10 cellular contexts compared by ENCODE assay signal in genomic region chr9:37593877-37594448, GRCh38. TPM values are rescaled to one million over a fixed set of nuclear protein-coding genes. Genes with fewer than 3 reads are reported as not detected.
A peak's percentile ranks its signal among the peaks of the same experiment; 100 is the strongest.
DNase-seq lines count a peak whose midpoint lies in the region; ATAC-seq, FAIRE-seq and TF ChIP-seq lines count a peak whose summit lies in the region.
"Had no signal": no experiment of that assay in that cellular context is flagged by ENCODE, and none has a peak within 500 bp of the region (broad histone marks: within the 10 kb centered on the region; RNA-seq: fewer than 3 reads in every experiment).

No MANE protein-coding gene starts in this region.

- no peak overlapping the region for H2AFZ ChIP-seq in astrocyte (ENCODE audit: low read depth, low read length)

- H3K9me3 Mint-ChIP-seq in CD4-positive, CD25-positive, alpha-beta regulatory T cell, result no peaks in the 10 kb centered on the region
- H3K9me3 Mint-ChIP-seq in astrocyte (ENCODE audit: unreplicated experiment) (no peaks in the 10 kb centered on the region), nephron (no peaks in the 10 kb centered on the region)

- no peak overlapping the region for H3K27ac ChIP-seq in CD4-positive, CD25-positive, alpha-beta regulatory T cell (ENCODE audit: insufficient read depth, low read length, poor library complexity, severe bottlenecking)
- no peak overlapping the region for H3K27ac ChIP-seq in astrocyte (ENCODE audit: low read depth, low read length)
- no peak overlapping the region for H3K27ac ChIP-seq in esophagus squamous epithelium
- H3K27ac ChIP-seq: adrenal gland had no signal

- TF ChIP-seq CTCF in astrocyte (IDR thresholded peaks at IDR 0.05; ENCODE audit: insufficient read depth, low read depth, low read length) (no peak), nephron (IDR thresholded peaks at IDR 0.05; ENCODE audit: unreplicated experiment in 3 of 3) (no peak), D721Med (IDR thresholded peaks at IDR 0.05; ENCODE audit: insufficient read depth, missing control alignments) (no peak), esophagus squamous epithelium (IDR thresholded peaks at IDR 0.05) (no peak)

- peaks cover 21% of the 10 kb centered on the region for H4K20me1 ChIP-seq in astrocyte (ENCODE audit: insufficient read depth, low read length)

- FAIRE-seq in astrocyte (lab: Jason Lieb, UNC) (no peak), D721Med (lab: Jason Lieb, UNC) (no peak)

- H3K27me3 ChIP-seq in CD4-positive, CD25-positive, alpha-beta regulatory T cell (ENCODE audit: control insufficient read depth, insufficient read depth, low read length), result peaks cover 16% of the 10 kb centered on the region
- H3K27me3 ChIP-seq in astrocyte (ENCODE audit: insufficient read depth, low read length), result peaks cover 7% of the 10 kb centered on the region
- no peaks in the 10 kb centered on the region for H3K27me3 ChIP-seq in esophagus squamous epithelium
- H3K27me3 ChIP-seq: adrenal gland, stomach had no signal

- peaks cover 37% of the 10 kb centered on the region for H3K79me2 ChIP-seq in astrocyte (ENCODE audit: insufficient read depth, low read length)

- ATAC-seq in CD4-positive, CD25-positive, alpha-beta regulatory T cell (ENCODE audit: low read depth in 2 of 2), result no peak
- ATAC-seq in HG03520 (IDR thresholded peaks at IDR 0.05; ENCODE audit: unreplicated experiment), result peak; percentile 6
- no peak for ATAC-seq in GM18519 (IDR thresholded peaks at IDR 0.05; ENCODE audit: low FRiP score, unreplicated experiment)

- peak overlapping the region in 1 of 3 donors; percentile 72 for H3K27ac Mint-ChIP-seq in CD4-positive, CD25-positive, alpha-beta regulatory T cell
- H3K27ac Mint-ChIP-seq in astrocyte (ENCODE audit: unreplicated experiment) (no peak overlapping the region), nephron (peak overlapping the region; percentile 45 to 82 (median 55))

- intact Hi-C loops in esophagus squamous epithelium (cut with DNase I), result loop anchor here (10.0 kb wide), 1 partner anchor 311 kb away; the partner anchor contains the start of gene SLC25A51

- peaks cover 4 to 42% (median 32%) of the 10 kb centered on the region in 4 donors for H3K4me1 Mint-ChIP-seq in CD4-positive, CD25-positive, alpha-beta regulatory T cell
- H3K4me1 Mint-ChIP-seq in astrocyte (ENCODE audit: low read depth, unreplicated experiment) (peaks cover 8% of the 10 kb centered on the region), nephron (peaks cover 25% of the 10 kb centered on the region)

- peak overlapping the region; percentile 72 to 82 (median 79) for H3K4me3 Mint-ChIP-seq in CD4-positive, CD25-positive, alpha-beta regulatory T cell
- H3K4me3 Mint-ChIP-seq in astrocyte (ENCODE audit: unreplicated experiment), result no peak overlapping the region
- peak overlapping the region; percentile 75 to 77 (median 75) for H3K4me3 Mint-ChIP-seq in nephron

- H3K4me2 ChIP-seq in astrocyte (ENCODE audit: low read length), result peak overlapping the region; percentile 59

- no peaks in the 10 kb centered on the region for H3K36me3 Mint-ChIP-seq in CD4-positive, CD25-positive, alpha-beta regulatory T cell
- no peaks in the 10 kb centered on the region for H3K36me3 Mint-ChIP-seq in astrocyte (ENCODE audit: low read depth, unreplicated experiment)
- H3K36me3 Mint-ChIP-seq in nephron (ENCODE audit: low read depth), result no peaks in the 10 kb centered on the region

- H3K36me3 ChIP-seq in CD4-positive, CD25-positive, alpha-beta regulatory T cell (ENCODE audit: control insufficient read depth, insufficient read depth, low read length), result peaks cover 3% of the 10 kb centered on the region
- H3K36me3 ChIP-seq in astrocyte (ENCODE audit: insufficient read depth, low read length) (peaks cover 3% of the 10 kb centered on the region), esophagus squamous epithelium (peaks cover 0 to 2% (median 0%) of the 10 kb centered on the region in 3 donors)
- H3K36me3 ChIP-seq: adrenal gland had no signal

- peaks cover 29% of the 10 kb centered on the region for H3K4me1 ChIP-seq in CD4-positive, CD25-positive, alpha-beta regulatory T cell (ENCODE audit: control insufficient read depth, insufficient read depth, low read length, poor library complexity, severe bottlenecking)
- H3K4me1 ChIP-seq in astrocyte (ENCODE audit: insufficient read depth, low read length), result peaks cover 13% of the 10 kb centered on the region
- peaks cover 7 to 41% (median 36%) of the 10 kb centered on the region in 3 donors for H3K4me1 ChIP-seq in esophagus squamous epithelium

- no peak for TF ChIP-seq POLR2A in esophagus squamous epithelium (IDR thresholded peaks at IDR 0.05)

- WGBS in esophagus squamous epithelium, 2 donors, result 84 to 88% methylated on average over 6 of the region's 6 CpGs

- H3K27me3 Mint-ChIP-seq in CD4-positive, CD25-positive, alpha-beta regulatory T cell, result peaks cover 24% of the 10 kb centered on the region
- no peaks in the 10 kb centered on the region for H3K27me3 Mint-ChIP-seq in astrocyte (ENCODE audit: low read depth, unreplicated experiment)
- H3K27me3 Mint-ChIP-seq in nephron (ENCODE audit: low read depth), result peaks cover 6% of the 10 kb centered on the region

- DNase-seq in CD4-positive, CD25-positive, alpha-beta regulatory T cell, result no peak
- no peak for DNase-seq in astrocyte (ENCODE audit: low read depth)
- no peak for DNase-seq in NCI-H82 treated with DMSO at 0.1 percent for 48 hours (lab: John Stamatoyannopoulos, UW; ENCODE audit: unreplicated experiment)
- DNase-seq in D721Med (ENCODE audit: insufficient read length, low spot score), result no peak
- no peak for DNase-seq in esophagus squamous epithelium (lab: John Stamatoyannopoulos, UW)

- no peaks in the 10 kb centered on the region for H3K9me3 ChIP-seq in CD4-positive, CD25-positive, alpha-beta regulatory T cell (ENCODE audit: control insufficient read depth in 2 of 2, low read length in 2 of 2)
- no peaks in the 10 kb centered on the region for H3K9me3 ChIP-seq in astrocyte (ENCODE audit: insufficient read depth, low read depth, low read length)
- no peaks in the 10 kb centered on the region for H3K9me3 ChIP-seq in esophagus squamous epithelium
- H3K9me3 ChIP-seq: adrenal gland, stomach had no signal

- H3K9ac ChIP-seq in astrocyte (ENCODE audit: low read length), result no peak overlapping the region

- peak overlapping the region; percentile 58 for H3K4me3 ChIP-seq in CD4-positive, CD25-positive, alpha-beta regulatory T cell (ENCODE audit: low read depth, low read length)
- H3K4me3 ChIP-seq in astrocyte (ENCODE audit: insufficient read depth, low read depth, low read length), result no peak overlapping the region
- H3K4me3 ChIP-seq in esophagus squamous epithelium, result peak overlapping the region in 2 of 4 donors; percentile 23 to 37

RNA-seq across cellular contexts. Expression of gene TOMM5, which starts 1.6 kb away (rescaled TPM):
- total RNA-seq in CD4-positive, CD25-positive, alpha-beta regulatory T cell, result 31.9 TPM
- 100 to 1,000 TPM; 146 to 198 (median 168) TPM for polyA plus RNA-seq in CD4-positive, CD25-positive, alpha-beta regulatory T cell
- total RNA-seq in astrocyte (125 and 137 TPM in 2 replicates), esophagus squamous epithelium (100 to 1,000 TPM in 2 of 4 donors, 10 to 100 TPM in 2; 25.1 to 129 (median 105) TPM)

RNA-seq across cellular contexts. Expression of gene FBXO10, which starts 17.8 kb away (rescaled TPM):
- total RNA-seq in CD4-positive, CD25-positive, alpha-beta regulatory T cell, result 2.4 TPM
- polyA plus RNA-seq in CD4-positive, CD25-positive, alpha-beta regulatory T cell, result 1 to 10 TPM in 1 of 4 donors, under 1 TPM in 3; 0.40 to 1.0 (median 0.68) TPM
- 11.7 and 12.7 TPM in 2 replicates for total RNA-seq in astrocyte
- total RNA-seq in esophagus squamous epithelium, result 1 to 10 TPM; 3.4 to 6.0 (median 4.4) TPM

RNA-seq across cellular contexts. Expression of gene FRMPD1, which starts 56.8 kb away (rescaled TPM):
- total RNA-seq in CD4-positive, CD25-positive, alpha-beta regulatory T cell, result not detected
- not detected for polyA plus RNA-seq in CD4-positive, CD25-positive, alpha-beta regulatory T cell
- 0.05 and 0.07 TPM in 2 replicates for total RNA-seq in astrocyte
- total RNA-seq in esophagus squamous epithelium, result under 1 TPM in 2 of 4 donors, not detected in 2; 0.04 to 0.18 TPM
